In genomic region chr13:80473695-80474094, GRCh38 we compare ENCODE assay signal across 13 cellular contexts.
A peak's percentile ranks its signal among the peaks of the same experiment; 100 is the strongest.
DNase-seq lines count a peak whose midpoint lies in the region; ATAC-seq, FAIRE-seq and TF ChIP-seq lines count a peak whose summit lies in the region.
"Had no signal": no experiment of that assay in that cellular context is flagged by ENCODE, and none has a peak within 500 bp of the region (broad histone marks: within the 10 kb centered on the region; RNA-seq: fewer than 3 reads in every experiment).

No MANE protein-coding gene starts in this region.

- in situ Hi-C loops in T47D (cut with HindIII; ENCODE audit: low pct_unique_long_range_greater_than_20kb, low sequenced_read_pairs) = no loop called here

- H3K9ac ChIP-seq in keratinocyte (ENCODE audit: control insufficient read depth, extremely low read depth, insufficient read depth, low read length) = no peak overlapping the region

- H3K27me3 ChIP-seq in keratinocyte (ENCODE audit: control insufficient read depth, extremely low read depth, insufficient read depth, low read length) = no peaks in the 10 kb centered on the region

- ATAC-seq in HG02763 (IDR thresholded peaks at IDR 0.05; ENCODE audit: unreplicated experiment) = no peak
- no peak for ATAC-seq in GM19467 (IDR thresholded peaks at IDR 0.05; ENCODE audit: unreplicated experiment)
- ATAC-seq in GM21717 (IDR thresholded peaks at IDR 0.05; ENCODE audit: unreplicated experiment) = no peak
- ATAC-seq: natural killer cell had no signal

- H3K9me3 Mint-ChIP-seq in activated T-cell treated with anti-CD3 and anti-CD28 coated beads, Interleukin-2, amount 50 U/mL, for 24 hours = no peaks in the 10 kb centered on the region
- H3K9me3 Mint-ChIP-seq: natural killer cell had no signal

- no peaks in the 10 kb centered on the region for H4K20me1 ChIP-seq in keratinocyte (ENCODE audit: control insufficient read depth, extremely low read depth, insufficient read depth, low read length)

- DNase-seq in COLO668 (lab: John Stamatoyannopoulos, UW; ENCODE audit: unreplicated experiment) (peak; percentile 43), NCI-H226 (peak; percentile 20), T47D (ENCODE audit: low read depth in 1 of 2, low spot score in 1 of 2) (peak; percentile 15 to 63), keratinocyte (ENCODE audit: low read depth, low spot score) (no peak)
- no peak for DNase-seq in activated T-cell treated with anti-CD3 and anti-CD28 coated beads, Interleukin-2, amount 50 U/mL, for 24 hours
- DNase-seq: activated T-cell treated with anti-CD3 and anti-CD28 coated beads, Interleukin-2, amount 50 U/mL, for 1 hour; AML-193; MV-4-11; natural killer cell had no signal

- TF ChIP-seq CTCF in keratinocyte (optimal IDR thresholded peaks at IDR 0.05 in 1 of 3, IDR thresholded peaks at IDR 0.05 in 1 of 3, conservative IDR thresholded peaks at IDR 0.05 in 1 of 3; ENCODE audit: extremely low read depth in 1 of 3, insufficient read depth in 2 of 3, low read length in 3 of 3) = no peak

- H3K4me3 ChIP-seq in keratinocyte (ENCODE audit: control insufficient read depth in 2 of 3, extremely low read depth in 1 of 3, insufficient read depth in 2 of 3, low read depth in 1 of 3, low read length in 3 of 3) = no peak overlapping the region

- no peak overlapping the region for H3K27ac Mint-ChIP-seq in activated T-cell treated with anti-CD3 and anti-CD28 coated beads, Interleukin-2, amount 50 U/mL, for 24 hours
- H3K27ac Mint-ChIP-seq: natural killer cell had no signal

- H3K79me2 ChIP-seq in keratinocyte (ENCODE audit: control insufficient read depth, insufficient read depth, low read length) = no peaks in the 10 kb centered on the region

- H3K4me2 ChIP-seq in keratinocyte (ENCODE audit: control insufficient read depth, extremely low read depth, insufficient read depth, low read depth, low read length) = no peak overlapping the region

- H3K4me1 Mint-ChIP-seq in activated T-cell treated with anti-CD3 and anti-CD28 coated beads, Interleukin-2, amount 50 U/mL, for 24 hours (ENCODE audit: low read depth) = no peaks in the 10 kb centered on the region

- H3K9me3 ChIP-seq in keratinocyte (ENCODE audit: control insufficient read depth, low read depth, low read length) = no peaks in the 10 kb centered on the region

- H3K9me1 ChIP-seq in keratinocyte (ENCODE audit: control insufficient read depth, extremely low read depth, insufficient read depth, low read length) = no peaks in the 10 kb centered on the region

- H3K36me3 ChIP-seq in keratinocyte (ENCODE audit: control insufficient read depth in 2 of 2, extremely low read depth in 1 of 2, insufficient read depth in 2 of 2, low read length in 2 of 2) = no peaks in the 10 kb centered on the region

- H2AFZ ChIP-seq in keratinocyte (ENCODE audit: control insufficient read depth, low read length) = no peak overlapping the region

- peaks cover 36% of the 10 kb centered on the region for H3K4me1 ChIP-seq in keratinocyte (ENCODE audit: control insufficient read depth, extremely low read depth, insufficient read depth, low read length)

- no peak overlapping the region for H3K4me3 Mint-ChIP-seq in activated T-cell treated with anti-CD3 and anti-CD28 coated beads, Interleukin-2, amount 50 U/mL, for 24 hours
- H3K4me3 Mint-ChIP-seq: natural killer cell had no signal

- dilution Hi-C loops in keratinocyte (cut with MboI; ENCODE audit: extremely low pct_ligation_motif_present, low sequenced_read_pairs) = no loop called here

- H3K36me3 Mint-ChIP-seq in activated T-cell treated with anti-CD3 and anti-CD28 coated beads, Interleukin-2, amount 50 U/mL, for 24 hours (ENCODE audit: low read depth) = no peaks in the 10 kb centered on the region
- H3K36me3 Mint-ChIP-seq: natural killer cell had no signal

- peak overlapping the region; percentile 70 for H3K27ac ChIP-seq in keratinocyte (ENCODE audit: control insufficient read depth, insufficient read depth, low read length)

- FAIRE-seq in keratinocyte (lab: Jason Lieb, UNC) = peak; percentile 17
- FAIRE-seq: TTC549 had no signal

- no peaks in the 10 kb centered on the region for H3K27me3 Mint-ChIP-seq in activated T-cell treated with anti-CD3 and anti-CD28 coated beads, Interleukin-2, amount 50 U/mL, for 24 hours

Comparison
In these comparisons a context has a peak if more than half of its experiments do, and no peak if none do; other contexts are left out.
1. DNase-seq: peak in COLO668 (single experiment), NCI-H226 (single experiment) and T47D (2 of 2); none in keratinocyte (single experiment) and activated T-cell treated with anti-CD3 and anti-CD28 coated beads, Interleukin-2, amount 50 U/mL, for 24 hours (single experiment).